Comparison of ENCODE assay signal across 16 cellular contexts in the genomic region with DNA sequence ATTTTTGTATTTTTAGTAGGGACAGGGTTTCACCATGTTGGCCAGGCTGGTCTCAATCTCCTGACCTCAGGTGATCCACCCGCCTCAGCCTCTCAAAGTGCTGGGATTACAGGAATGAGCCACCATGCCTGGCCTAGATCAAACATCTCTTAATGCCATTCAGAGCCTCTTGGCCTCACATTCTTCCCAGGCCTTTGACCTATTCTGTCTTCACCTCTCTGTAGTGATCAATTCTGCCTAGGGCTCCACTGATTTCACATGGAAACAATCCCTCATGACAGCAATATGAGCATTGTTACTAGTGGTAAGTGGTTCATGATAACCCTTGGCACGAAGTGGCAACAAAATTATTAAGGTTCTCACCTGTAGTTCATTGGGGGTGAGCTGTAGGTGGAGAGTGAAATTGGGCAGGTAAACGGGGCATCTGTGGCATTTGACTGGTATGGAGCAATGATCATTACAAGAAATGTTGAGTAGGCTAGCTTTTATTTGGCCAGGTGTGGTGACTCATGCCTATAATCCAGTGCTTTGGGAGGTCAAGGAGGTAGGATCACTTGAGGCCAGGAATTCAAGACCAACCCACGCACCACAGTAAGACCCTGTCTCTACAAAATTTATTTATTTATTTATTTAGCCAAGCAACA. TPM values are rescaled to one million over a fixed set of nuclear protein-coding genes. Genes with fewer than 3 reads are reported as not detected.
DNase-seq lines count a peak whose midpoint lies in the region; ATAC-seq, FAIRE-seq and TF ChIP-seq lines count a peak whose summit lies in the region.
"Had no signal": no experiment of that assay in that cellular context is flagged by ENCODE, and none has a peak within 500 bp of the region (broad histone marks: within the 10 kb centered on the region; RNA-seq: fewer than 3 reads in every experiment).

No MANE protein-coding gene starts in this region.

- DNase-seq in A549 (ENCODE audit: low read depth in 1 of 2, low spot score in 1 of 2) (no peak), HT-29 (ENCODE audit: low spot score) (peak; percentile 81), body of pancreas (no peak), lower lobe of right lung (no peak), gastrocnemius medialis (no peak), testis (no peak), NCI-H748 treated with DMSO at 0.1 percent for 48 hours (lab: John Stamatoyannopoulos, UW) (no peak), retina (no peak)
- DNase-seq: NCI-H1930, NCI-H2171 treated with DMSO at 0.1 percent for 48 hours, NCI-H510A, RPMI8226 had no signal

- no peak overlapping the region for H3K27ac ChIP-seq in A549
- peak overlapping the region in 1 of 4 donors; percentile 42 for H3K27ac ChIP-seq in body of pancreas
- peak overlapping the region; percentile 18 for H3K27ac ChIP-seq in lower lobe of right lung
- no peak overlapping the region for H3K27ac ChIP-seq in gastrocnemius medialis
- H3K27ac ChIP-seq in testis: no peak overlapping the region
- H3K27ac ChIP-seq: KMS-11 had no signal

- in situ Hi-C loops in gastrocnemius medialis (cut with MboI; ENCODE audit: low sequenced_read_pairs in 4 of 4): loop anchor here in 1 of 4 donors (25.0 kb wide), 1 partner anchor 295 kb away; a partner anchor contains a TSS

- TF ChIP-seq POLR2A in A549 (IDR thresholded peaks at IDR 0.05; ENCODE audit: low read length): no peak
- TF ChIP-seq POLR2A in body of pancreas (IDR thresholded peaks at IDR 0.05): no peak
- no peak for TF ChIP-seq POLR2A in gastrocnemius medialis (IDR thresholded peaks at IDR 0.05)
- no peak for TF ChIP-seq POLR2A in testis (IDR thresholded peaks at IDR 0.05)

- H3K4me2 ChIP-seq in A549: no peak overlapping the region
- H3K4me2 ChIP-seq: KMS-11 had no signal

- intact Hi-C loops in body of pancreas (cut with DNase I): no loop called here
- intact Hi-C loops in lower lobe of right lung (cut with DNase I): no loop called here
- intact Hi-C loops in gastrocnemius medialis (cut with DNase I; ENCODE audit: low total_unique reads): no loop called here
- intact Hi-C loops in testis (cut with DNase I; ENCODE audit: low total_unique reads): no loop called here

- no peak for FAIRE-seq in A549 (lab: Jason Lieb, UNC)
- FAIRE-seq: A204.1, H1, HepG2 had no signal

- H3K36me3 ChIP-seq in body of pancreas (replicated peaks in 1 of 2; ENCODE audit: insufficient read depth in 1 of 2, low read depth in 2 of 2): no peaks in the 10 kb centered on the region
- H3K36me3 ChIP-seq in lower lobe of right lung: no peaks in the 10 kb centered on the region
- H3K36me3 ChIP-seq in gastrocnemius medialis: no peaks in the 10 kb centered on the region
- no peaks in the 10 kb centered on the region for H3K36me3 ChIP-seq in testis (ENCODE audit: low read depth, missing control alignments)

- no peak for ATAC-seq in A549
- peak; percentile 49 for ATAC-seq in body of pancreas
- ATAC-seq in lower lobe of right lung: peak; percentile 76 to 90
- no peak for ATAC-seq in gastrocnemius medialis
- ATAC-seq: HepG2 had no signal

- WGBS in A549 (ENCODE audit: missing lambda C conversion rate): 60% methylated on average over 4 of the region's 4 CpGs
- WGBS in body of pancreas, 2 donors: 70% methylated on average over 4 of the region's 4 CpGs
- WGBS in testis, 2 donors: 81 to 85% methylated on average over 4 of the region's 4 CpGs

- no peaks in the 10 kb centered on the region for H3K9me3 ChIP-seq in A549
- H3K9me3 ChIP-seq in body of pancreas: no peaks in the 10 kb centered on the region
- no peaks in the 10 kb centered on the region for H3K9me3 ChIP-seq in lower lobe of right lung
- no peaks in the 10 kb centered on the region for H3K9me3 ChIP-seq in gastrocnemius medialis
- no peaks in the 10 kb centered on the region for H3K9me3 ChIP-seq in testis

- no peak for TF ChIP-seq EP300 in A549 (IDR thresholded peaks at IDR 0.05)

- POLR2A ChIA-PET in A549 (lab: Yijun Ruan, JAX): no interaction called here

- peaks cover 22% of the 10 kb centered on the region for H3K4me1 ChIP-seq in A549
- H3K4me1 ChIP-seq in body of pancreas: peaks cover 13% of the 10 kb centered on the region
- H3K4me1 ChIP-seq in lower lobe of right lung: peaks cover 8% of the 10 kb centered on the region
- H3K4me1 ChIP-seq in gastrocnemius medialis: peaks cover 4 to 9% of the 10 kb centered on the region in 2 donors
- H3K4me1 ChIP-seq in testis: peaks cover 7% of the 10 kb centered on the region

- CTCF ChIA-PET in A549 (lab: Yijun Ruan, JAX): interaction anchor here (0.6 to 3.6 kb wide), 15 partner anchors 17 to 193 kb away, joined by 3 to 16 read pairs (median 4); no protein-coding TSS in a partner anchor

- no peaks in the 10 kb centered on the region for H3K27me3 ChIP-seq in body of pancreas
- no peaks in the 10 kb centered on the region for H3K27me3 ChIP-seq in lower lobe of right lung (ENCODE audit: low read depth)
- H3K27me3 ChIP-seq in gastrocnemius medialis: no peaks in the 10 kb centered on the region
- no peaks in the 10 kb centered on the region for H3K27me3 ChIP-seq in testis

- TF ChIP-seq RAD21 in A549 (conservative IDR thresholded peaks at IDR 0.05 in 1 of 2, IDR thresholded peaks at IDR 0.05 in 1 of 2): no peak

- H3K4me3 ChIP-seq in A549 (no peak overlapping the region), body of pancreas (no peak overlapping the region), lower lobe of right lung (no peak overlapping the region), gastrocnemius medialis (no peak overlapping the region), testis (no peak overlapping the region)

- TF ChIP-seq CTCF in A549 (IDR thresholded peaks at IDR 0.05) (no peak), body of pancreas (IDR thresholded peaks at IDR 0.05) (no peak), lower lobe of right lung (IDR thresholded peaks at IDR 0.05) (no peak), gastrocnemius medialis (IDR thresholded peaks at IDR 0.05 in 4 of 5, conservative IDR thresholded peaks at IDR 0.05 in 1 of 5) (no peak), testis (IDR thresholded peaks at IDR 0.05) (no peak)

TF ChIP-seq in A549, 52 proteins besides CTCF, POLR2A, EP300 and RAD21 (continues in another document):
- TF ChIP-seq, protein P1, sequence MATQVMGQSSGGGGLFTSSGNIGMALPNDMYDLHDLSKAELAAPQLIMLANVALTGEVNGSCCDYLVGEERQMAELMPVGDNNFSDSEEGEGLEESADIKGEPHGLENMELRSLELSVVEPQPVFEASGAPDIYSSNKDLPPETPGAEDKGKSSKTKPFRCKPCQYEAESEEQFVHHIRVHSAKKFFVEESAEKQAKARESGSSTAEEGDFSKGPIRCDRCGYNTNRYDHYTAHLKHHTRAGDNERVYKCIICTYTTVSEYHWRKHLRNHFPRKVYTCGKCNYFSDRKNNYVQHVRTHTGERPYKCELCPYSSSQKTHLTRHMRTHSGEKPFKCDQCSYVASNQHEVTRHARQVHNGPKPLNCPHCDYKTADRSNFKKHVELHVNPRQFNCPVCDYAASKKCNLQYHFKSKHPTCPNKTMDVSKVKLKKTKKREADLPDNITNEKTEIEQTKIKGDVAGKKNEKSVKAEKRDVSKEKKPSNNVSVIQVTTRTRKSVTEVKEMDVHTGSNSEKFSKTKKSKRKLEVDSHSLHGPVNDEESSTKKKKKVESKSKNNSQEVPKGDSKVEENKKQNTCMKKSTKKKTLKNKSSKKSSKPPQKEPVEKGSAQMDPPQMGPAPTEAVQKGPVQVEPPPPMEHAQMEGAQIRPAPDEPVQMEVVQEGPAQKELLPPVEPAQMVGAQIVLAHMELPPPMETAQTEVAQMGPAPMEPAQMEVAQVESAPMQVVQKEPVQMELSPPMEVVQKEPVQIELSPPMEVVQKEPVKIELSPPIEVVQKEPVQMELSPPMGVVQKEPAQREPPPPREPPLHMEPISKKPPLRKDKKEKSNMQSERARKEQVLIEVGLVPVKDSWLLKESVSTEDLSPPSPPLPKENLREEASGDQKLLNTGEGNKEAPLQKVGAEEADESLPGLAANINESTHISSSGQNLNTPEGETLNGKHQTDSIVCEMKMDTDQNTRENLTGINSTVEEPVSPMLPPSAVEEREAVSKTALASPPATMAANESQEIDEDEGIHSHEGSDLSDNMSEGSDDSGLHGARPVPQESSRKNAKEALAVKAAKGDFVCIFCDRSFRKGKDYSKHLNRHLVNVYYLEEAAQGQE (IDR thresholded peaks at IDR 0.05): no peak
- no peak for TF ChIP-seq RFX5 (IDR thresholded peaks at IDR 0.05)
- no peak for TF ChIP-seq TP53 (CRISPR knock-in tag; IDR thresholded peaks at IDR 0.05)
- TF ChIP-seq KDM5A (IDR thresholded peaks at IDR 0.05): no peak
- no peak for TF ChIP-seq CBX2 (IDR thresholded peaks at IDR 0.05; ENCODE audit: borderline replicate concordance, low read depth)
- no peak for TF ChIP-seq FOSL2 (IDR thresholded peaks at IDR 0.05)
- TF ChIP-seq FOSL2 (CRISPR knock-in tag; IDR thresholded peaks at IDR 0.05): peak; percentile 41; the same call in 1 of the 2 replicates

RNA-seq across cellular contexts. Expression of a gene that starts 4.8 kb away (rescaled TPM):
- polyA plus RNA-seq in A549 (2011; rRNA removed) (19.4 and 20.3 TPM in 2 replicates), A549 (2017; fragmentation: RNase III; extraction: RNeasy Plus Mini Kit Qiagen cat#74134 plus additional on column Dnase treatment) (14.0 to 20.2 TPM (median 17.2 TPM) in 3 replicates), testis (ENCODE audit: insufficient read depth, low read depth, low replicate concordance) (15.9 TPM)
- 9.9 and 11.1 TPM in 2 replicates for polyA plus RNA-seq in A549 (2012; cell fraction: cytosol; rRNA removed)
- polyA plus RNA-seq in A549 (2012; cell fraction: nucleus; rRNA removed): 8.2 and 13.3 TPM in 2 replicates
- polyA minus RNA-seq in A549 (2011; rRNA and poly(A)+ RNA removed): 12.2 and 13.6 TPM in 2 replicates
- 4.7 and 7.9 TPM in 2 replicates for total RNA-seq in HT-29 (2014; rRNA removed; shearing (Covaris generic))
- total RNA-seq in body of pancreas (10 to 100 TPM; 23.1 to 40.5 TPM), lower lobe of right lung (30.9 TPM), gastrocnemius medialis (10 to 100 TPM in 1 of 4 donors, 1 to 10 TPM in 3; 4.8 to 10.9 (median 6.0) TPM), testis (10 to 100 TPM in 1 of 2 donors, 1 to 10 TPM in 1; 6.6 to 14.3 TPM)

RNA-seq across cellular contexts. Expression of a gene that starts 23.8 kb away (rescaled TPM):
- polyA plus RNA-seq in A549 (2011; rRNA removed) (56.7 and 85.9 TPM in 2 replicates), A549 (2017; fragmentation: RNase III; extraction: RNeasy Plus Mini Kit Qiagen cat#74134 plus additional on column Dnase treatment) (85.1 to 95.0 TPM (median 91.7 TPM) in 3 replicates), testis (ENCODE audit: insufficient read depth, low read depth, low replicate concordance) (31.9 TPM)
- 12.0 and 16.5 TPM in 2 replicates for polyA plus RNA-seq in A549 (2012; cell fraction: cytosol; rRNA removed)
- polyA plus RNA-seq in A549 (2012; cell fraction: nucleus; rRNA removed): 10.1 and 13.5 TPM in 2 replicates
- polyA minus RNA-seq in A549 (2011; rRNA and poly(A)+ RNA removed): 55.1 and 58.0 TPM in 2 replicates
- total RNA-seq in HT-29 (2014; rRNA removed; shearing (Covaris generic)): 14.8 and 36.2 TPM in 2 replicates
- total RNA-seq in body of pancreas (10 to 100 TPM; 32.3 to 57.6 TPM), lower lobe of right lung (36.9 TPM), gastrocnemius medialis (10 to 100 TPM; 48.4 to 82.6 (median 71.3) TPM), testis (10 to 100 TPM; 45.8 to 53.0 TPM)

Comparison
In these comparisons a context has a peak if more than half of its experiments do, and no peak if none do; other contexts are left out.
1. ATAC-seq: peak in body of pancreas (single experiment) and lower lobe of right lung (2 of 2); none in A549 (0 of 2) and gastrocnemius medialis (0 of 2).